In the genomic region with DNA sequence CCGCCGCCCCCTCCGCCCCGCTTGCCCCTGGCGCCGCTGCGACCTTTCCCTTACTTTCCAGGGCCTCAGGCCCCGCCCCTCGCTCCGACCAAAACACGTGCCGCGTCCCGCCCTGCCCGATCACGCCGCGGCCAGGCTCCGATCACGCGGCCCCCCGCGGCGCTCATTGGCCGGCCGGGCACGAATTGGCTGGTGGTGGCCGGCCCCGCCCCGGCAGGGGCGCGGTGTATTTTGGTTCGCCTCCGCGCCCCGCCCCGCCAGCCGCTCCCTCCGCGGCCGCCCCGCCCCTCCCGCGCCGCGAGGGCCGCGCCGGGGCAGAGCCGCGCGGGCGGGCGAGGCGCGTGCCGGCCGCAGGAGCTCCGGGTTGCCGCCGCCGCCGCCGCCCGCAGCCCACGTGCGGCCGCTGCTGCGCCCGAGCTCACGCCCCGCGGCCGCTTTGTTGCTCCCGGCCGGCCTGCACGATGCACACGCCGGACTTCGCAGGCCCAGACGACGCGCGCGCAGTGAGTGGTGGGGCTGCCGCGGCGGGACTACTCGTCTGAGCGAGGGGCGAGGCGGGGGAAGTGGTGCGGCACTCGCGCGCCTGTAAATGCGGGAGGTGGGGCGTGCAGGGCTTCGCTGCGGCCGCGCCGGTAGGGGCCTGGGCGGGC, we compare ENCODE assay signal across 8 cellular contexts. TPM values are rescaled to one million over a fixed set of nuclear protein-coding genes. Genes with fewer than 3 reads are reported as not detected.
DNase-seq lines count a peak whose midpoint lies in the region; ATAC-seq and TF ChIP-seq lines count a peak whose summit lies in the region.

A gene (plus strand): TSS at position 295 of the 650 bp plus-strand sequence. CDS start 167 bp downstream, at position 462.

- TF ChIP-seq EP300 in tibial nerve (IDR thresholded peaks at IDR 0.05), result peak; percentile 21 to 77

- peaks cover 0 to 27% (median 0%) of the 10 kb centered on the region in 3 donors for H3K36me3 ChIP-seq in tibial nerve

- no peaks in the 10 kb centered on the region for H3K27me3 ChIP-seq in tibial nerve

- H3K4me1 ChIP-seq in tibial nerve, result peaks cover 0 to 73% (median 22%) of the 10 kb centered on the region in 4 donors

- H3K4me3 ChIP-seq in HFF-Myc (replicated peaks; ENCODE audit: low read depth, low read length) (peak within 1 kb of the TSS; percentile 34), tibial nerve (peak within 1 kb of the TSS; percentile 63 to 80 (median 72))

- DNase-seq in GDM1 (lab: John Stamatoyannopoulos, UW) (peak; percentile 34), HFF-Myc (ENCODE audit: extremely low read depth, low read depth) (no peak), NCI-H1092 treated with DMSO at 0.1 percent for 48 hours (lab: John Stamatoyannopoulos, UW) (peak; percentile 71), amniotic epithelial cell (ENCODE audit: low read depth) (peak; percentile 82), left cardiac atrium (peak; percentile 96), posterior vena cava (ENCODE audit: low spot score) (peak; percentile 98), tibial nerve (ENCODE audit: low spot score in 2 of 2) (peak; percentile 90 to 92)

- WGBS in tibial nerve, 2 donors, result 1% methylated on average over 22 of the region's 104 CpGs; no CpG with 5 or more reads in 1 of the 2 donors

- TF ChIP-seq POLR2A in tibial nerve (IDR thresholded peaks at IDR 0.05), result peak; percentile 9 to 80

- peak within 1 kb of the TSS; percentile 93 to 99 (median 99) for H3K27ac ChIP-seq in tibial nerve

- no peaks in the 10 kb centered on the region for H3K9me3 ChIP-seq in tibial nerve

- ATAC-seq in left cardiac atrium, result peak; percentile 79 to 83

- intact Hi-C loops in T-helper 1 cell treated with Interleukin-12 subunit alpha and Interleukin-12 subunit beta and Interleukin-4 antibody, amounts not matched to agents 30 ng/mL and 1 ng/mL, for 36 hours (cut with micrococcal nuclease), result loop anchor here (1.0 to 5.0 kb wide), 5 partner anchors 77 to 1361 kb away; a partner anchor contains a TSS
- intact Hi-C loops in left cardiac atrium (cut with DNase I), result loop anchor here in 1 of 2 donors (2.0 kb wide), 1 partner anchor 59 kb away; no protein-coding TSS in a partner anchor
- intact Hi-C loops in posterior vena cava (cut with DNase I), result no loop called here

- no peak for TF ChIP-seq CTCF in HFF-Myc (IDR thresholded peaks at IDR 0.05; ENCODE audit: low read depth, low read length, missing control alignments)
- TF ChIP-seq CTCF in tibial nerve (IDR thresholded peaks at IDR 0.05), result peak in 1 of 5 experiments; percentile 42

RNA-seq across cellular contexts. Expression of the gene that starts here (rescaled TPM):
- 10.9 and 11.7 TPM in 2 replicates for total RNA-seq in T-helper 1 cell treated with Interleukin-12 subunit alpha and Interleukin-12 subunit beta and Interleukin-4 antibody, amounts not matched to agents 30 ng/mL and 1 ng/mL, for 36 hours
- total RNA-seq in left cardiac atrium (10 to 100 TPM; 21.7 to 32.0 TPM), posterior vena cava (10 to 100 TPM; 25.0 to 55.4 TPM), tibial nerve (10 to 100 TPM; 17.1 to 23.7 (median 20.9) TPM)
